ENCODE assay signal across 1 cellular context in the genomic region with DNA sequence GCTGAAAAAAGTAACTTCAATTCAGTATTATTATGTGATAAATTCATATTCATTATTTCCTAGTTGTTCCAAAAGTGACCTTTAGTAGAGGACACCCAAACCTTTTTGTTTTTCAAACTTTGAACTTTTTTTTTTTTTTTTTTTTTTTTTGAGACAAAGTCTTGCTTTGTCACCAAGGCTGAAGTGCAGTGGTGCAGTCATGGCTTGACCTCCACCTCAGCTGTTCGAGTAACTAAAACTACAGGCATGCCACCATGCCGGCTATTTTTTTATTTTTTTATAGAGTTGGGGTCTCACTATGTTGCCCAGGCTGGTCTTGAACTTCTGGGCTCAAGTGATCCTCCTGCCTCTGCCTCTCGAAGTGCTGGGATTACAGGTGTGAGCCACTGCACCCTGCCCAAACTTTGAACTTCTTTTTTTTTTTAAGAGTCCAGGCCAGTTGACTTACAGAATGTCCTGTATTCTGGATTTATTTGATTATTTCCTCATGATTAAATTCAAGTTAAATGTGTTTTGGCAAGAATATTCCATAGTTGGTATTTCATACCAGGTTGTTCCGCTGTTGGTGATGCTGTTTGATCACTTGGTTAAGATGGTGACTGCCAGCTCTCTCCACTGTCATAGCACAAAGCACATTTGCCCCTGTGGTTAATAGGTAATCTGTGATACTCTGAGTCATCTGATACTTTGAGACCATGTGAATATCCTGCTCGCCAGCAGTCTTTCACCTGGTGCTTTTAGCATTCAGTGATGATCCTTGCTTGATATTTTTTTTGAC.
TF ChIP-seq lines count a peak whose summit lies in the region.

No MANE protein-coding gene starts in this region.

TF ChIP-seq in HepG2, 621 proteins besides CTCF, POLR2A, EP300 and RAD21 (continued from another document and continues in another):
- TF ChIP-seq, protein P1, sequence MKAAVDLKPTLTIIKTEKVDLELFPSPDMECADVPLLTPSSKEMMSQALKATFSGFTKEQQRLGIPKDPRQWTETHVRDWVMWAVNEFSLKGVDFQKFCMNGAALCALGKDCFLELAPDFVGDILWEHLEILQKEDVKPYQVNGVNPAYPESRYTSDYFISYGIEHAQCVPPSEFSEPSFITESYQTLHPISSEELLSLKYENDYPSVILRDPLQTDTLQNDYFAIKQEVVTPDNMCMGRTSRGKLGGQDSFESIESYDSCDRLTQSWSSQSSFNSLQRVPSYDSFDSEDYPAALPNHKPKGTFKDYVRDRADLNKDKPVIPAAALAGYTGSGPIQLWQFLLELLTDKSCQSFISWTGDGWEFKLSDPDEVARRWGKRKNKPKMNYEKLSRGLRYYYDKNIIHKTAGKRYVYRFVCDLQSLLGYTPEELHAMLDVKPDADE (CRISPR knock-in tag; IDR thresholded peaks at IDR 0.05) = no peak
- TF ChIP-seq, protein P2, sequence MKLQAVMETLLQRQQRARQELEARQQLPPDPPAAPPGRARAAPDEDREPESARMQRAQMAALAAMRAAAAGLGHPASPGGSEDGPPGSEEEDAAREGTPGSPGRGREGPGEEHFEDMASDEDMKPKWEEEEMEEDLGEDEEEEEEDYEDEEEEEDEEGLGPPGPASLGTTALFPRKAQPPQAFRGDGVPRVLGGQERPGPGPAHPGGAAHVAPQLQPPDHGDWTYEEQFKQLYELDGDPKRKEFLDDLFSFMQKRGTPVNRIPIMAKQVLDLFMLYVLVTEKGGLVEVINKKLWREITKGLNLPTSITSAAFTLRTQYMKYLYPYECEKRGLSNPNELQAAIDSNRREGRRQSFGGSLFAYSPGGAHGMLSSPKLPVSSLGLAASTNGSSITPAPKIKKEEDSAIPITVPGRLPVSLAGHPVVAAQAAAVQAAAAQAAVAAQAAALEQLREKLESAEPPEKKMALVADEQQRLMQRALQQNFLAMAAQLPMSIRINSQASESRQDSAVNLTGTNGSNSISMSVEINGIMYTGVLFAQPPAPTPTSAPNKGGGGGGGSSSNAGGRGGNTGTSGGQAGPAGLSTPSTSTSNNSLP (IDR thresholded peaks at IDR 0.05; ENCODE audit: low read depth, low read length) = peak; percentile 80
- TF ChIP-seq IKZF1 (IDR thresholded peaks at IDR 0.05) = no peak
- no peak for TF ChIP-seq FLYWCH1 (CRISPR knock-in tag; IDR thresholded peaks at IDR 0.05)
- no peak for TF ChIP-seq GTF3A (CRISPR knock-in tag; conservative IDR thresholded peaks at IDR 0.05)
- no peak for TF ChIP-seq NR2C2 (CRISPR knock-in tag; IDR thresholded peaks at IDR 0.05; ENCODE audit: borderline replicate concordance)
- TF ChIP-seq, protein P3, sequence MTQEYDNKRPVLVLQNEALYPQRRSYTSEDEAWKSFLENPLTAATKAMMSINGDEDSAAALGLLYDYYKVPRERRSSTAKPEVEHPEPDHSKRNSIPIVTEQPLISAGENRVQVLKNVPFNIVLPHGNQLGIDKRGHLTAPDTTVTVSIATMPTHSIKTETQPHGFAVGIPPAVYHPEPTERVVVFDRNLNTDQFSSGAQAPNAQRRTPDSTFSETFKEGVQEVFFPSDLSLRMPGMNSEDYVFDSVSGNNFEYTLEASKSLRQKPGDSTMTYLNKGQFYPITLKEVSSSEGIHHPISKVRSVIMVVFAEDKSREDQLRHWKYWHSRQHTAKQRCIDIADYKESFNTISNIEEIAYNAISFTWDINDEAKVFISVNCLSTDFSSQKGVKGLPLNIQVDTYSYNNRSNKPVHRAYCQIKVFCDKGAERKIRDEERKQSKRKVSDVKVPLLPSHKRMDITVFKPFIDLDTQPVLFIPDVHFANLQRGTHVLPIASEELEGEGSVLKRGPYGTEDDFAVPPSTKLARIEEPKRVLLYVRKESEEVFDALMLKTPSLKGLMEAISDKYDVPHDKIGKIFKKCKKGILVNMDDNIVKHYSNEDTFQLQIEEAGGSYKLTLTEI (CRISPR knock-in tag; conservative IDR thresholded peaks at IDR 0.05) = no peak
- TF ChIP-seq, protein P4, sequence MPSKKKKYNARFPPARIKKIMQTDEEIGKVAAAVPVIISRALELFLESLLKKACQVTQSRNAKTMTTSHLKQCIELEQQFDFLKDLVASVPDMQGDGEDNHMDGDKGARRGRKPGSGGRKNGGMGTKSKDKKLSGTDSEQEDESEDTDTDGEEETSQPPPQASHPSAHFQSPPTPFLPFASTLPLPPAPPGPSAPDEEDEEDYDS (CRISPR knock-in tag; IDR thresholded peaks at IDR 0.05) = 0 out of 2 replicates have a peak, but pooled peaks have one; percentile 17
- TF ChIP-seq, protein P5, sequence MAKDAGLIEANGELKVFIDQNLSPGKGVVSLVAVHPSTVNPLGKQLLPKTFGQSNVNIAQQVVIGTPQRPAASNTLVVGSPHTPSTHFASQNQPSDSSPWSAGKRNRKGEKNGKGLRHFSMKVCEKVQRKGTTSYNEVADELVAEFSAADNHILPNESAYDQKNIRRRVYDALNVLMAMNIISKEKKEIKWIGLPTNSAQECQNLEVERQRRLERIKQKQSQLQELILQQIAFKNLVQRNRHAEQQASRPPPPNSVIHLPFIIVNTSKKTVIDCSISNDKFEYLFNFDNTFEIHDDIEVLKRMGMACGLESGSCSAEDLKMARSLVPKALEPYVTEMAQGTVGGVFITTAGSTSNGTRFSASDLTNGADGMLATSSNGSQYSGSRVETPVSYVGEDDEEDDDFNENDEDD (CRISPR knock-in tag; IDR thresholded peaks at IDR 0.05; ENCODE audit: borderline replicate concordance) = no peak
- TF ChIP-seq EHMT2 (IDR thresholded peaks at IDR 0.05; ENCODE audit: borderline replicate concordance, low read depth, low read length) = no peak
- TF ChIP-seq, protein P6, sequence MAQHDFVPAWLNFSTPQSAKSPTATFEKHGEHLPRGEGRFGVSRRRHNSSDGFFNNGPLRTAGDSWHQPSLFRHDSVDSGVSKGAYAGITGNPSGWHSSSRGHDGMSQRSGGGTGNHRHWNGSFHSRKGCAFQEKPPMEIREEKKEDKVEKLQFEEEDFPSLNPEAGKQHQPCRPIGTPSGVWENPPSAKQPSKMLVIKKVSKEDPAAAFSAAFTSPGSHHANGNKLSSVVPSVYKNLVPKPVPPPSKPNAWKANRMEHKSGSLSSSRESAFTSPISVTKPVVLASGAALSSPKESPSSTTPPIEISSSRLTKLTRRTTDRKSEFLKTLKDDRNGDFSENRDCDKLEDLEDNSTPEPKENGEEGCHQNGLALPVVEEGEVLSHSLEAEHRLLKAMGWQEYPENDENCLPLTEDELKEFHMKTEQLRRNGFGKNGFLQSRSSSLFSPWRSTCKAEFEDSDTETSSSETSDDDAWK (CRISPR knock-in tag; IDR thresholded peaks at IDR 0.05) = no peak
- TF ChIP-seq, protein P7, sequence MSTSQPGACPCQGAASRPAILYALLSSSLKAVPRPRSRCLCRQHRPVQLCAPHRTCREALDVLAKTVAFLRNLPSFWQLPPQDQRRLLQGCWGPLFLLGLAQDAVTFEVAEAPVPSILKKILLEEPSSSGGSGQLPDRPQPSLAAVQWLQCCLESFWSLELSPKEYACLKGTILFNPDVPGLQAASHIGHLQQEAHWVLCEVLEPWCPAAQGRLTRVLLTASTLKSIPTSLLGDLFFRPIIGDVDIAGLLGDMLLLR (CRISPR knock-in tag; IDR thresholded peaks at IDR 0.05) = no peak
- TF ChIP-seq, protein P8, sequence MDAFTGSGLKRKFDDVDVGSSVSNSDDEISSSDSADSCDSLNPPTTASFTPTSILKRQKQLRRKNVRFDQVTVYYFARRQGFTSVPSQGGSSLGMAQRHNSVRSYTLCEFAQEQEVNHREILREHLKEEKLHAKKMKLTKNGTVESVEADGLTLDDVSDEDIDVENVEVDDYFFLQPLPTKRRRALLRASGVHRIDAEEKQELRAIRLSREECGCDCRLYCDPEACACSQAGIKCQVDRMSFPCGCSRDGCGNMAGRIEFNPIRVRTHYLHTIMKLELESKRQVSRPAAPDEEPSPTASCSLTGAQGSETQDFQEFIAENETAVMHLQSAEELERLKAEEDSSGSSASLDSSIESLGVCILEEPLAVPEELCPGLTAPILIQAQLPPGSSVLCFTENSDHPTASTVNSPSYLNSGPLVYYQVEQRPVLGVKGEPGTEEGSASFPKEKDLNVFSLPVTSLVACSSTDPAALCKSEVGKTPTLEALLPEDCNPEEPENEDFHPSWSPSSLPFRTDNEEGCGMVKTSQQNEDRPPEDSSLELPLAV (CRISPR knock-in tag; conservative IDR thresholded peaks at IDR 0.05; ENCODE audit: low read depth) = no peak
- TF ChIP-seq ZNF569 (CRISPR knock-in tag; IDR thresholded peaks at IDR 0.05; ENCODE audit: borderline replicate concordance) = no peak
- TF ChIP-seq JARID2 (CRISPR knock-in tag; IDR thresholded peaks at IDR 0.05; ENCODE audit: insufficient replicate concordance) = no peak
- TF ChIP-seq ZNF326 (CRISPR knock-in tag; IDR thresholded peaks at IDR 0.05; ENCODE audit: borderline replicate concordance) = no peak
- TF ChIP-seq ZNF17 (CRISPR knock-in tag; IDR thresholded peaks at IDR 0.05) = no peak
- TF ChIP-seq ZNF670 (CRISPR knock-in tag; IDR thresholded peaks at IDR 0.05; ENCODE audit: borderline replicate concordance) = no peak
- no peak for TF ChIP-seq SP4 (CRISPR knock-in tag; IDR thresholded peaks at IDR 0.05)
- no peak for TF ChIP-seq SMARCE1 (IDR thresholded peaks at IDR 0.05; ENCODE audit: borderline replicate concordance)
- TF ChIP-seq, protein P9, sequence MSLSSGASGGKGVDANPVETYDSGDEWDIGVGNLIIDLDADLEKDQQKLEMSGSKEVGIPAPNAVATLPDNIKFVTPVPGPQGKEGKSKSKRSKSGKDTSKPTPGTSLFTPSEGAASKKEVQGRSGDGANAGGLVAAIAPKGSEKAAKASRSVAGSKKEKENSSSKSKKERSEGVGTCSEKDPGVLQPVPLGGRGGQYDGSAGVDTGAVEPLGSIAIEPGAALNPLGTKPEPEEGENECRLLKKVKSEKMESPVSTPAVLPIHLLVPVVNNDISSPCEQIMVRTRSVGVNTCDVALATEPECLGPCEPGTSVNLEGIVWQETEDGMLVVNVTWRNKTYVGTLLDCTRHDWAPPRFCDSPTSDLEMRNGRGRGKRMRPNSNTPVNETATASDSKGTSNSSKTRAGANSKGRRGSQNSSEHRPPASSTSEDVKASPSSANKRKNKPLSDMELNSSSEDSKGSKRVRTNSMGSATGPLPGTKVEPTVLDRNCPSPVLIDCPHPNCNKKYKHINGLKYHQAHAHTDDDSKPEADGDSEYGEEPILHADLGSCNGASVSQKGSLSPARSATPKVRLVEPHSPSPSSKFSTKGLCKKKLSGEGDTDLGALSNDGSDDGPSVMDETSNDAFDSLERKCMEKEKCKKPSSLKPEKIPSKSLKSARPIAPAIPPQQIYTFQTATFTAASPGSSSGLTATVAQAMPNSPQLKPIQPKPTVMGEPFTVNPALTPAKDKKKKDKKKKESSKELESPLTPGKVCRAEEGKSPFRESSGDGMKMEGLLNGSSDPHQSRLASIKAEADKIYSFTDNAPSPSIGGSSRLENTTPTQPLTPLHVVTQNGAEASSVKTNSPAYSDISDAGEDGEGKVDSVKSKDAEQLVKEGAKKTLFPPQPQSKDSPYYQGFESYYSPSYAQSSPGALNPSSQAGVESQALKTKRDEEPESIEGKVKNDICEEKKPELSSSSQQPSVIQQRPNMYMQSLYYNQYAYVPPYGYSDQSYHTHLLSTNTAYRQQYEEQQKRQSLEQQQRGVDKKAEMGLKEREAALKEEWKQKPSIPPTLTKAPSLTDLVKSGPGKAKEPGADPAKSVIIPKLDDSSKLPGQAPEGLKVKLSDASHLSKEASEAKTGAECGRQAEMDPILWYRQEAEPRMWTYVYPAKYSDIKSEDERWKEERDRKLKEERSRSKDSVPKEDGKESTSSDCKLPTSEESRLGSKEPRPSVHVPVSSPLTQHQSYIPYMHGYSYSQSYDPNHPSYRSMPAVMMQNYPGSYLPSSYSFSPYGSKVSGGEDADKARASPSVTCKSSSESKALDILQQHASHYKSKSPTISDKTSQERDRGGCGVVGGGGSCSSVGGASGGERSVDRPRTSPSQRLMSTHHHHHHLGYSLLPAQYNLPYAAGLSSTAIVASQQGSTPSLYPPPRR (CRISPR knock-in tag; IDR thresholded peaks at IDR 0.05; ENCODE audit: borderline replicate concordance) = no peak
- no peak for TF ChIP-seq TCF7L2 (IDR thresholded peaks at IDR 0.05; ENCODE audit: low read depth, low read length)
- no peak for TF ChIP-seq ZNF614 (CRISPR knock-in tag; IDR thresholded peaks at IDR 0.05; ENCODE audit: borderline replicate concordance)
- TF ChIP-seq TBX2 (CRISPR knock-in tag; IDR thresholded peaks at IDR 0.05; ENCODE audit: borderline replicate concordance) = peak; percentile 29; the same call in 1 of the 2 replicates
- TF ChIP-seq ERF (CRISPR knock-in tag; IDR thresholded peaks at IDR 0.05) = no peak
- TF ChIP-seq KAT2B (IDR thresholded peaks at IDR 0.05; ENCODE audit: borderline replicate concordance, low read depth, low read length) = no peak
- TF ChIP-seq SMARCC2 (IDR thresholded peaks at IDR 0.05) = no peak
- TF ChIP-seq KLF11 (CRISPR knock-in tag; IDR thresholded peaks at IDR 0.05) = no peak
- TF ChIP-seq CBFB (CRISPR knock-in tag; IDR thresholded peaks at IDR 0.05) = no peak
- no peak for TF ChIP-seq ZNF629 (CRISPR knock-in tag; conservative IDR thresholded peaks at IDR 0.05)
- TF ChIP-seq SAP130 (CRISPR knock-in tag; IDR thresholded peaks at IDR 0.05; ENCODE audit: low read depth) = peak; percentile 67
- TF ChIP-seq, protein P10, sequence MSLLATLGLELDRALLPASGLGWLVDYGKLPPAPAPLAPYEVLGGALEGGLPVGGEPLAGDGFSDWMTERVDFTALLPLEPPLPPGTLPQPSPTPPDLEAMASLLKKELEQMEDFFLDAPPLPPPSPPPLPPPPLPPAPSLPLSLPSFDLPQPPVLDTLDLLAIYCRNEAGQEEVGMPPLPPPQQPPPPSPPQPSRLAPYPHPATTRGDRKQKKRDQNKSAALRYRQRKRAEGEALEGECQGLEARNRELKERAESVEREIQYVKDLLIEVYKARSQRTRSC (CRISPR knock-in tag; IDR thresholded peaks at IDR 0.05; ENCODE audit: low read depth) = no peak
- no peak for TF ChIP-seq ZNF839 (CRISPR knock-in tag; IDR thresholded peaks at IDR 0.05; ENCODE audit: borderline replicate concordance)
- no peak for TF ChIP-seq SIX4 (CRISPR knock-in tag; IDR thresholded peaks at IDR 0.05)
